Comparison of ENCODE assay signal across 16 cellular contexts in genomic region chr17:74742978-74743545, GRCh38. TPM values are rescaled to one million over a fixed set of nuclear protein-coding genes. Genes with fewer than 3 reads are reported as not detected.
DNase-seq lines count a peak whose midpoint lies in the region; ATAC-seq and TF ChIP-seq lines count a peak whose summit lies in the region.
"Had no signal": no experiment of that assay in that cellular context is flagged by ENCODE, and none has a peak within 500 bp of the region (broad histone marks: within the 10 kb centered on the region; RNA-seq: fewer than 3 reads in every experiment).

No MANE protein-coding gene starts in this region.

- peaks cover 85% of the 10 kb centered on the region for H3K4me1 ChIP-seq in CD8-positive, alpha-beta T cell (ENCODE audit: insufficient read depth, low read length)
- H3K4me1 ChIP-seq in KMS-11 (ENCODE audit: low read depth, poor library complexity, severe bottlenecking) (peaks cover 71% of the 10 kb centered on the region), neutrophil (ENCODE audit: control insufficient read depth in 1 of 2, insufficient read depth in 1 of 2, low read depth in 1 of 2, low read length in 1 of 2) (peaks cover 99 to 100% of the 10 kb centered on the region in 2 experiments)
- H3K4me1 ChIP-seq: uterus had no signal

- peaks cover 87% of the 10 kb centered on the region for H3K4me1 Mint-ChIP-seq in CD8-positive, alpha-beta T cell (ENCODE audit: low read depth)
- peaks cover 75% of the 10 kb centered on the region for H3K4me1 Mint-ChIP-seq in activated naive CD8-positive, alpha-beta T cell treated with anti-CD3 and anti-CD28 coated beads for 36 hours

- H3K36me3 ChIP-seq in CD8-positive, alpha-beta T cell (ENCODE audit: insufficient read depth, low read length), result peaks cover 6% of the 10 kb centered on the region
- H3K36me3 ChIP-seq in KMS-11 (ENCODE audit: insufficient read depth), result no peaks in the 10 kb centered on the region
- H3K36me3 ChIP-seq in neutrophil, result peaks cover 38% of the 10 kb centered on the region
- H3K36me3 ChIP-seq: uterus had no signal

- no peaks in the 10 kb centered on the region for H4K20me1 ChIP-seq in KMS-11 (ENCODE audit: insufficient read depth)

- no peak for ATAC-seq in CD8-positive, alpha-beta T cell
- ATAC-seq: psoas muscle had no signal

- H3K79me2 ChIP-seq in KMS-11 (ENCODE audit: insufficient read depth, low read depth), result no peaks in the 10 kb centered on the region

- H3K27ac Mint-ChIP-seq in CD8-positive, alpha-beta T cell, result peak overlapping the region; percentile 95
- peak overlapping the region; percentile 90 for H3K27ac Mint-ChIP-seq in activated naive CD8-positive, alpha-beta T cell treated with anti-CD3 and anti-CD28 coated beads for 36 hours

- H3K9me3 ChIP-seq in CD8-positive, alpha-beta T cell (ENCODE audit: low read length), result no peaks in the 10 kb centered on the region
- H3K9me3 ChIP-seq in neutrophil, result no peaks in the 10 kb centered on the region
- H3K9me3 ChIP-seq: psoas muscle, uterus had no signal

- POLR2A ChIA-PET in CD8-positive, alpha-beta T cell (lab: Charles Lee), result interaction anchor here (0.8 to 2.5 kb wide), 9 partner anchors 9 to 130 kb away, joined by 3 to 8 read pairs (median 5); partner anchors contain the start of gene FDXR

- DNase-seq in CD8-positive, alpha-beta T cell, result peak in 1 of 7 experiments; percentile 35
- no peak for DNase-seq in activated naive CD8-positive, alpha-beta T cell treated with anti-CD3 and anti-CD28 coated beads for 36 hours
- DNase-seq in NCI-H446 treated with DMSO at 0.1 percent for 48 hours (lab: John Stamatoyannopoulos, UW) (no peak), AML-193 (lab: John Stamatoyannopoulos, UW) (no peak), putamen (ENCODE audit: low spot score) (no peak)
- DNase-seq: COR-L47, GM23248, NCI-H1436 treated with DMSO at 0.1 percent for 48 hours, psoas muscle, SW 1271, uterus had no signal

- H2AFZ ChIP-seq in KMS-11 (ENCODE audit: low read depth), result no peak overlapping the region
- H2AFZ ChIP-seq: GM23248 had no signal

- peak overlapping the region; percentile 28 for H3K27ac ChIP-seq in CD8-positive, alpha-beta T cell (ENCODE audit: low read depth, low read length)
- H3K27ac ChIP-seq in KMS-11 (peak overlapping the region; percentile 55; the same call in 1 of the 2 replicates), neutrophil (peak overlapping the region; percentile 98)
- H3K27ac ChIP-seq: GM23248, psoas muscle, uterus had no signal

- H3K27me3 Mint-ChIP-seq in CD8-positive, alpha-beta T cell (ENCODE audit: low read depth), result no peaks in the 10 kb centered on the region
- H3K27me3 Mint-ChIP-seq in activated naive CD8-positive, alpha-beta T cell treated with anti-CD3 and anti-CD28 coated beads for 36 hours, result no peaks in the 10 kb centered on the region

- no peak overlapping the region for H3K9ac ChIP-seq in KMS-11
- H3K9ac ChIP-seq: GM23248 had no signal

- intact Hi-C loops in CD8-positive, alpha-beta T cell (cut with DNase I, micrococcal nuclease), result loop anchor here in 1 of 2 experiments (5.0 kb wide), 1 partner anchor 219 kb away; no protein-coding TSS in a partner anchor

- H3K4me2 ChIP-seq in KMS-11, result peak overlapping the region; percentile 59; the same call in 1 of the 2 replicates

- H3K9me3 Mint-ChIP-seq in CD8-positive, alpha-beta T cell, result no peaks in the 10 kb centered on the region
- H3K9me3 Mint-ChIP-seq in activated naive CD8-positive, alpha-beta T cell treated with anti-CD3 and anti-CD28 coated beads for 36 hours, result peaks cover 4% of the 10 kb centered on the region

- CTCF ChIA-PET in CD8-positive, alpha-beta T cell (lab: Charles Lee), result interaction anchor here (1.2 to 9.0 kb wide), 9 partner anchors 12 to 119 kb away, joined by 3 to 254 read pairs (median 8); partner anchors contain the start of gene NAT9

- H3K4me3 Mint-ChIP-seq in CD8-positive, alpha-beta T cell, result peak overlapping the region; percentile 76
- no peak overlapping the region for H3K4me3 Mint-ChIP-seq in activated naive CD8-positive, alpha-beta T cell treated with anti-CD3 and anti-CD28 coated beads for 36 hours

- H3K36me3 Mint-ChIP-seq in CD8-positive, alpha-beta T cell, result peaks cover 13% of the 10 kb centered on the region
- no peaks in the 10 kb centered on the region for H3K36me3 Mint-ChIP-seq in activated naive CD8-positive, alpha-beta T cell treated with anti-CD3 and anti-CD28 coated beads for 36 hours

- peak overlapping the region; percentile 10 for H3K4me3 ChIP-seq in CD8-positive, alpha-beta T cell (ENCODE audit: low read depth, low read length)
- H3K4me3 ChIP-seq in KMS-11 (IDR thresholded peaks at IDR 0.05; ENCODE audit: insufficient read depth, low read depth, low read length) (no peak overlapping the region), neutrophil (ENCODE audit: low read depth in 1 of 2, low read length in 1 of 2) (peak overlapping the region; percentile 53 to 89)
- H3K4me3 ChIP-seq: GM23248, psoas muscle, uterus had no signal

- H3K27me3 ChIP-seq in CD8-positive, alpha-beta T cell (ENCODE audit: insufficient read depth, low read length), result no peaks in the 10 kb centered on the region
- H3K27me3 ChIP-seq in KMS-11 (ENCODE audit: insufficient read depth, low read depth) (no peaks in the 10 kb centered on the region), neutrophil (no peaks in the 10 kb centered on the region)

- no peak for TF ChIP-seq CTCF in CD8-positive, alpha-beta T cell (IDR thresholded peaks at IDR 0.05)
- TF ChIP-seq CTCF in KMS-11 (conservative IDR thresholded peaks at IDR 0.05; ENCODE audit: low read depth, low read length), result no peak
- no peak for TF ChIP-seq CTCF in neutrophil (IDR thresholded peaks at IDR 0.05)

RNA-seq across cellular contexts. Expression of gene NHERF1, which starts 5.4 kb away (rescaled TPM):
- 10 to 100 TPM; 72.5 to 73.7 TPM for total RNA-seq in CD8-positive, alpha-beta T cell
- 100 to 1,000 TPM; 124 to 127 TPM for total RNA-seq in activated naive CD8-positive, alpha-beta T cell treated with anti-CD3 and anti-CD28 coated beads for 36 hours

RNA-seq across cellular contexts. Expression of gene RAB37, which starts 6.0 kb away (rescaled TPM):
- 10 to 100 TPM; 33.7 to 36.0 TPM for total RNA-seq in CD8-positive, alpha-beta T cell
- total RNA-seq in activated naive CD8-positive, alpha-beta T cell treated with anti-CD3 and anti-CD28 coated beads for 36 hours, result 1 to 10 TPM; 1.8 TPM
- total RNA-seq: epithelial cell of proximal tubule, kidney epithelial cell had no signal

RNA-seq across cellular contexts. Expression of gene CD300LF, which starts 30.3 kb away (rescaled TPM):
- total RNA-seq in CD8-positive, alpha-beta T cell, result not detected
- not detected for total RNA-seq in activated naive CD8-positive, alpha-beta T cell treated with anti-CD3 and anti-CD28 coated beads for 36 hours
- total RNA-seq: epithelial cell of proximal tubule, GM23248, kidney epithelial cell, NCI-H460 had no signal

RNA-seq across cellular contexts. Expression of gene NAT9, which starts 33.1 kb away (rescaled TPM):
- 10 to 100 TPM; 37.9 to 41.1 TPM for total RNA-seq in CD8-positive, alpha-beta T cell
- total RNA-seq in activated naive CD8-positive, alpha-beta T cell treated with anti-CD3 and anti-CD28 coated beads for 36 hours, result 10 to 100 TPM; 39.9 to 41.6 TPM

Comparison
In these comparisons a context has a peak if more than half of its experiments do, and no peak if none do; other contexts are left out.
1. H3K27ac ChIP-seq: peak in every context shown above with its lines; median percentile 98 in neutrophil; 55 in KMS-11; 28 in CD8-positive, alpha-beta T cell.
2. RNA of gene RAB37, which starts 6.0 kb away (total RNA-seq): 33.7 to 36.0 TPM in CD8-positive, alpha-beta T cell; 1.8 TPM in activated naive CD8-positive, alpha-beta T cell treated with anti-CD3 and anti-CD28 coated beads for 36 hours; every median in the first group is over 10 times any median in the second.